1 cellular context compared by ENCODE assay signal in genomic region chr9:98056403-98057094, GRCh38.
TF ChIP-seq lines count a peak whose summit lies in the region.

Gene NANS (plus strand): TSS chr9:98056732. CDS start chr9:98056809, 77 bp downstream.

TF ChIP-seq in HepG2, 621 proteins besides CTCF, POLR2A, EP300 and RAD21 (continued from another document and continues in another):
- TF ChIP-seq ZNF318 (CRISPR knock-in tag; IDR thresholded peaks at IDR 0.05) (no peak; the same call in 1 of the 2 replicates), GABPA (IDR thresholded peaks at IDR 0.05; ENCODE audit: low read depth, low read length) (no peak), GABPA (CRISPR knock-in tag; IDR thresholded peaks at IDR 0.05; ENCODE audit: low read depth) (0 out of 2 replicates have a peak, but pooled peaks have one; percentile 49), REPIN1 (CRISPR knock-in tag; IDR thresholded peaks at IDR 0.05; ENCODE audit: borderline replicate concordance, low read depth) (peak; percentile 31; the same call in 1 of the 2 replicates), KLF9 (CRISPR knock-in tag; IDR thresholded peaks at IDR 0.05; ENCODE audit: low read depth) (peak; percentile 70), CERS6 (CRISPR knock-in tag; IDR thresholded peaks at IDR 0.05) (no peak), RXRA (CRISPR knock-in tag; IDR thresholded peaks at IDR 0.05) (peak; percentile 43), GPN1 (CRISPR knock-in tag; IDR thresholded peaks at IDR 0.05; ENCODE audit: borderline replicate concordance) (no peak), ZSCAN30 (CRISPR knock-in tag; IDR thresholded peaks at IDR 0.05) (no peak), ZNF382 (CRISPR knock-in tag; IDR thresholded peaks at IDR 0.05; ENCODE audit: borderline replicate concordance) (no peak), ZXDC (CRISPR knock-in tag; IDR thresholded peaks at IDR 0.05) (no peak), MLXIP (CRISPR knock-in tag; IDR thresholded peaks at IDR 0.05; ENCODE audit: borderline replicate concordance) (no peak), ZSCAN25 (CRISPR knock-in tag; IDR thresholded peaks at IDR 0.05) (peak; percentile 77; the same call in 1 of the 2 replicates), ZNF747 (CRISPR knock-in tag; IDR thresholded peaks at IDR 0.05; ENCODE audit: borderline replicate concordance) (peak; percentile 73), TERF1 (CRISPR knock-in tag; IDR thresholded peaks at IDR 0.05) (peak; percentile 85; the same call in 1 of the 2 replicates), POGK (CRISPR knock-in tag; conservative IDR thresholded peaks at IDR 0.05) (peak; percentile 55; the same call in 1 of the 2 replicates), PHB2 (IDR thresholded peaks at IDR 0.05; ENCODE audit: partially characterized antibody) (no peak), CEBPB (IDR thresholded peaks at IDR 0.05; ENCODE audit: borderline replicate concordance, low read depth, low read length) (no peak), DMAP1 (CRISPR knock-in tag; IDR thresholded peaks at IDR 0.05) (peak; percentile 92), RELA (CRISPR knock-in tag; IDR thresholded peaks at IDR 0.05) (no peak), KLF6 (CRISPR knock-in tag; IDR thresholded peaks at IDR 0.05) (0 out of 2 replicates have a peak, but pooled peaks have one; percentile 30), MTA1 (CRISPR knock-in tag; IDR thresholded peaks at IDR 0.05; ENCODE audit: borderline replicate concordance) (peak; percentile 83; the same call in 1 of the 2 replicates), ZMAT5 (CRISPR knock-in tag; IDR thresholded peaks at IDR 0.05; ENCODE audit: borderline replicate concordance, low read depth) (no peak), ZNF772 (CRISPR knock-in tag; IDR thresholded peaks at IDR 0.05) (peak; percentile 59; the same call in 1 of the 2 replicates), ZNF256 (CRISPR knock-in tag; conservative IDR thresholded peaks at IDR 0.05) (no peak), ZNF234 (CRISPR knock-in tag; conservative IDR thresholded peaks at IDR 0.05) (no peak; the same call in 1 of the 2 replicates), ZNF263 (CRISPR knock-in tag; IDR thresholded peaks at IDR 0.05) (0 out of 2 replicates have a peak, but pooled peaks have one; percentile 15), ZNF770 (CRISPR knock-in tag; IDR thresholded peaks at IDR 0.05) (peak; percentile 84), MXI1 (IDR thresholded peaks at IDR 0.05; ENCODE audit: borderline replicate concordance, low read depth, low read length) (peak; percentile 80; the same call in 1 of the 3 replicates), SIN3B (IDR thresholded peaks at IDR 0.05; ENCODE audit: low read length) (no peak), ZMAT3 (CRISPR knock-in tag; conservative IDR thresholded peaks at IDR 0.05) (peak; percentile 90), MTF1 (CRISPR knock-in tag; IDR thresholded peaks at IDR 0.05) (no peak), KAT2B (IDR thresholded peaks at IDR 0.05; ENCODE audit: borderline replicate concordance, low read depth, low read length) (no peak), ZNF121 (CRISPR knock-in tag; IDR thresholded peaks at IDR 0.05) (peak; percentile 94), GFI1 (CRISPR knock-in tag; IDR thresholded peaks at IDR 0.05; ENCODE audit: borderline replicate concordance) (no peak; the same call in 1 of the 2 replicates), ARNT2 (CRISPR knock-in tag; IDR thresholded peaks at IDR 0.05; ENCODE audit: low read depth) (peak; percentile 88), TIGD3 (CRISPR knock-in tag; IDR thresholded peaks at IDR 0.05; ENCODE audit: borderline replicate concordance) (no peak)
